Comparison of ENCODE assay signal across 22 cellular contexts in the genomic region with DNA sequence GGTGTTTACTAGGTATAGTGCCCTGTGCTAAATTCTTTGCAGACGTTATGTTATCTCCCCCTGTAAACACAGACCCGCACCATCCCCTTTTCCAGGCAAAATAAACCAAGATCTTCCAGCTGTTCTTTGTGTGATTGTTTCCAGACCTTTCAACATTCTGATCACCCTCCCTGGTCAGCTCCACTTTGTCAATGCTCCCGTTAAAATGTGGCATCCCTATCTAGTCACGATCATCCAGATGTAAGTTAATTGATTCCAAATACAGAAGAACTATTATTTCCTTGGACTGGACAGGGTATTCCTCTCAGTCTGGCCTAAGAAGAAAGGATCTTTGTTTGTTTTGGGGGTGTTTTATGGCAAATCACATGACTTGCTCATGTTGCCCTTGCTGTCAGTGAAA.
"Had no signal": no experiment of that assay in that cellular context is flagged by ENCODE, and none has a peak within 500 bp of the region (broad histone marks: within the 10 kb centered on the region; RNA-seq: fewer than 3 reads in every experiment).

No MANE protein-coding gene starts in this region.

- H3K9me3 ChIP-seq: neutrophil, pancreas had no signal

- H3K27me3 ChIP-seq: brain microvascular endothelial cell, esophagus squamous epithelium, neutrophil, pancreas, sigmoid colon, stomach, upper lobe of left lung had no signal

- ATAC-seq: left ventricle myocardium superior; naive thymus-derived CD8-positive, alpha-beta T cell; pancreas; stimulated activated effector memory CD8-positive, alpha-beta T cell treated with anti-CD3 and anti-CD28 coated beads, Interleukin-12 subunit alpha, Interleukin-12 subunit beta, amount 100 ng/mL, for 72 hours had no signal

- H3K36me3 ChIP-seq: brain microvascular endothelial cell, esophagus squamous epithelium, neutrophil, pancreas, sigmoid colon, stomach, thoracic aorta, upper lobe of left lung had no signal

- H3K4me3 Mint-ChIP-seq: activated B cell treated with CpG ODN at 0.5 μM for 24 hours; activated CD4-positive, alpha-beta memory T cell treated with anti-CD3 and anti-CD28 coated beads for 36 hours; activated naive CD4-positive, alpha-beta T cell treated with anti-CD3 and anti-CD28 coated beads for 36 hours; central memory CD8-positive, alpha-beta T cell; naive thymus-derived CD8-positive, alpha-beta T cell; stimulated activated effector memory CD8-positive, alpha-beta T cell treated with anti-CD3 and anti-CD28 coated beads, Interleukin-12 subunit alpha, Interleukin-12 subunit beta, amount 100 ng/mL, for 72 hours had no signal

- DNase-seq: activated B cell treated with CpG ODN at 0.5 μM for 24 hours; activated CD4-positive, alpha-beta memory T cell treated with anti-CD3 and anti-CD28 coated beads for 36 hours; activated CD4-positive, alpha-beta T cell treated with anti-CD3 and anti-CD28 coated beads for 4 hours; activated naive CD4-positive, alpha-beta T cell treated with anti-CD3 and anti-CD28 coated beads for 36 hours; activated T-cell treated with anti-CD3 and anti-CD28 coated beads, Interleukin-2, amount 50 U/mL, for 1 hour; brain microvascular endothelial cell; effector CD8-positive, alpha-beta T cell; esophagus squamous epithelium; left ventricle myocardium superior; mesendoderm; naive thymus-derived CD8-positive, alpha-beta T cell; pancreas; sigmoid colon; stimulated activated CD4-positive, alpha-beta T cell treated with anti-CD3 and anti-CD28 coated beads, Interleukin-4, amount 100 ng/mL, for 24 hours; stomach; T-helper 1 cell; T-helper 9 cell; upper lobe of left lung had no signal

- H3K36me3 Mint-ChIP-seq: stimulated activated effector memory CD8-positive, alpha-beta T cell treated with anti-CD3 and anti-CD28 coated beads, Interleukin-12 subunit alpha, Interleukin-12 subunit beta, amount 100 ng/mL, for 72 hours had no signal

- H3K4me3 ChIP-seq: esophagus squamous epithelium, pancreas, sigmoid colon, stomach, thoracic aorta, upper lobe of left lung had no signal

- H3K4me1 ChIP-seq: pancreas, stomach, upper lobe of left lung had no signal

- H3K27ac Mint-ChIP-seq: activated B cell treated with CpG ODN at 0.5 μM for 24 hours; activated CD4-positive, alpha-beta memory T cell treated with anti-CD3 and anti-CD28 coated beads for 36 hours; activated naive CD4-positive, alpha-beta T cell treated with anti-CD3 and anti-CD28 coated beads for 36 hours; naive thymus-derived CD8-positive, alpha-beta T cell; stimulated activated effector memory CD8-positive, alpha-beta T cell treated with anti-CD3 and anti-CD28 coated beads, Interleukin-12 subunit alpha, Interleukin-12 subunit beta, amount 100 ng/mL, for 72 hours had no signal

- H3K4me1 Mint-ChIP-seq: activated B cell treated with CpG ODN at 0.5 μM for 24 hours; central memory CD8-positive, alpha-beta T cell; stimulated activated effector memory CD8-positive, alpha-beta T cell treated with anti-CD3 and anti-CD28 coated beads, Interleukin-12 subunit alpha, Interleukin-12 subunit beta, amount 100 ng/mL, for 72 hours had no signal

- H3K27ac ChIP-seq: brain microvascular endothelial cell, esophagus squamous epithelium, neutrophil, pancreas, sigmoid colon, stomach, thoracic aorta, upper lobe of left lung had no signal
